8 cellular contexts compared by ENCODE assay signal in genomic region chr2:224357098-224357901, GRCh38. TPM values are rescaled to one million over a fixed set of nuclear protein-coding genes. Genes with fewer than 3 reads are reported as not detected.
DNase-seq lines count a peak whose midpoint lies in the region; ATAC-seq and TF ChIP-seq lines count a peak whose summit lies in the region.

No MANE protein-coding gene starts in this region.

- H3K36me3 Mint-ChIP-seq in activated naive CD8-positive, alpha-beta T cell treated with anti-CD3 and anti-CD28 coated beads, Interleukin-2, amount 50 U/mL, for 24 hours (ENCODE audit: low read depth), result no peaks in the 10 kb centered on the region

- H3K27me3 Mint-ChIP-seq in activated naive CD8-positive, alpha-beta T cell treated with anti-CD3 and anti-CD28 coated beads, Interleukin-2, amount 50 U/mL, for 24 hours, result peaks cover 12% of the 10 kb centered on the region

- H3K9me3 ChIP-seq in MG63 (no peaks in the 10 kb centered on the region), right cardiac atrium (ENCODE audit: control insufficient read depth, low read length) (no peaks in the 10 kb centered on the region)

- H3K27ac Mint-ChIP-seq in activated naive CD8-positive, alpha-beta T cell treated with anti-CD3 and anti-CD28 coated beads, Interleukin-2, amount 50 U/mL, for 24 hours, result no peak overlapping the region

- no peaks in the 10 kb centered on the region for H3K4me1 ChIP-seq in right cardiac atrium (ENCODE audit: control insufficient read depth, insufficient read depth, low read length)

- no peaks in the 10 kb centered on the region for H3K4me1 Mint-ChIP-seq in activated naive CD8-positive, alpha-beta T cell treated with anti-CD3 and anti-CD28 coated beads, Interleukin-2, amount 50 U/mL, for 24 hours

- peak; percentile 36 for ATAC-seq in activated naive CD8-positive, alpha-beta T cell treated with anti-CD3 and anti-CD28 coated beads, Interleukin-2, amount 50 U/mL, for 24 hours
- ATAC-seq in right cardiac atrium, result peak; percentile 57 to 73

- H3K9me3 Mint-ChIP-seq in activated naive CD8-positive, alpha-beta T cell treated with anti-CD3 and anti-CD28 coated beads, Interleukin-2, amount 50 U/mL, for 24 hours, result no peaks in the 10 kb centered on the region

- TF ChIP-seq CTCF in GM12864 (IDR thresholded peaks at IDR 0.05; ENCODE audit: low read depth, low read length, missing control alignments), result peak; percentile 68

- DNase-seq in GM12864 (ENCODE audit: low read depth) (peak; percentile 27), H7 (peak; percentile 71), MG63 (peak; percentile 7), SKM-1 (lab: John Stamatoyannopoulos, UW; ENCODE audit: unreplicated experiment) (peak; percentile 44), right cardiac atrium (no peak), smooth muscle cell of the brain vasculature (ENCODE audit: low read depth, low spot score) (peak; percentile 36), NCI-H1048 (lab: John Stamatoyannopoulos, UW) (no peak)
- DNase-seq in activated naive CD8-positive, alpha-beta T cell treated with anti-CD3 and anti-CD28 coated beads, Interleukin-2, amount 50 U/mL, for 24 hours, result peak; percentile 56

- H3K27me3 ChIP-seq in H7 (ENCODE audit: control insufficient read depth, insufficient read depth, low read length) (no peaks in the 10 kb centered on the region), MG63 (no peaks in the 10 kb centered on the region), right cardiac atrium (ENCODE audit: control insufficient read depth, insufficient read depth) (no peaks in the 10 kb centered on the region)

- WGBS in right cardiac atrium, result 48% methylated on average over 8 of the region's 8 CpGs

- no peak overlapping the region for H3K4me3 Mint-ChIP-seq in activated naive CD8-positive, alpha-beta T cell treated with anti-CD3 and anti-CD28 coated beads, Interleukin-2, amount 50 U/mL, for 24 hours

- no peak overlapping the region for H3K27ac ChIP-seq in right cardiac atrium (ENCODE audit: low read length)

- intact Hi-C loops in right cardiac atrium (cut with DNase I), result loop anchor here in 3 of 4 donors (2.0 to 10.0 kb wide), 5 partner anchors 88 to 425 kb away; no protein-coding TSS in a partner anchor

- H3K4me3 ChIP-seq in GM12864 (ENCODE audit: low read depth, low read length), result no peak overlapping the region
- H3K4me3 ChIP-seq in H7 (ENCODE audit: insufficient read depth, low read depth, low read length), result no peak overlapping the region
- H3K4me3 ChIP-seq in MG63, result no peak overlapping the region
- no peak overlapping the region for H3K4me3 ChIP-seq in right cardiac atrium (ENCODE audit: low read length)

- no peaks in the 10 kb centered on the region for H3K36me3 ChIP-seq in H7 (replicated peaks; ENCODE audit: control insufficient read depth, insufficient read depth, low read length)
- H3K36me3 ChIP-seq in MG63, result no peaks in the 10 kb centered on the region

RNA-seq across cellular contexts. Expression of gene FAM124B, which starts 44.6 kb away (rescaled TPM):
- 0.22 and 0.31 TPM in 2 replicates for total RNA-seq in H7 (2014; rRNA removed; shearing (Covaris generic))
- total RNA-seq in MG63 (2014; rRNA removed; shearing (Covaris generic); ENCODE audit: low replicate concordance), result not detected in 2 replicates
- total RNA-seq in right cardiac atrium, result 1 to 10 TPM in 3 of 4 donors, under 1 TPM in 1; 0.44 to 2.1 (median 1.1) TPM
- polyA plus RNA-seq in right cardiac atrium, result 0.61 TPM

Comparison
In these comparisons a context has a peak if more than half of its experiments do, and no peak if none do; other contexts are left out.
1. DNase-seq: peak in GM12864 (single experiment), H7 (single experiment), MG63 (single experiment), SKM-1 (single experiment), activated naive CD8-positive, alpha-beta T cell treated with anti-CD3 and anti-CD28 coated beads, Interleukin-2, amount 50 U/mL, for 24 hours (single experiment) and smooth muscle cell of the brain vasculature (single experiment); none in right cardiac atrium (0 of 3) and NCI-H1048 (single experiment).